8 cellular contexts compared by ENCODE assay signal in genomic region chr2:3461781-3462492, GRCh38. TPM values are rescaled to one million over a fixed set of nuclear protein-coding genes. Genes with fewer than 3 reads are reported as not detected.
A peak's percentile ranks its signal among the peaks of the same experiment; 100 is the strongest.
DNase-seq lines count a peak whose midpoint lies in the region; FAIRE-seq and TF ChIP-seq lines count a peak whose summit lies in the region.

No MANE protein-coding gene starts in this region.

- H3K9me3 ChIP-seq in Karpas-422 (ENCODE audit: low read length) (no peaks in the 10 kb centered on the region), SK-N-MC (ENCODE audit: low read depth, low read length) (no peaks in the 10 kb centered on the region), endothelial cell of umbilical vein (replicated peaks; ENCODE audit: control insufficient read depth, insufficient read depth, low read length) (no peaks in the 10 kb centered on the region)

- H4K20me1 ChIP-seq in Karpas-422 (ENCODE audit: insufficient read depth, low read depth, low read length) (no peaks in the 10 kb centered on the region), endothelial cell of umbilical vein (replicated peaks; ENCODE audit: control insufficient read depth, extremely low read depth, insufficient read depth, low read length) (no peaks in the 10 kb centered on the region)

- no TSS peak for BruUV-seq in endothelial cell of umbilical vein (replicated peaks; lab: Mats Ljungman, UMichigan)

- H3K27me3 ChIP-seq in Karpas-422 (ENCODE audit: low read length) (no peaks in the 10 kb centered on the region), endothelial cell of umbilical vein (ENCODE audit: control insufficient read depth in 2 of 2, insufficient read depth in 2 of 2, low read length in 2 of 2) (no peaks in the 10 kb centered on the region)

- intact Hi-C loops in endothelial cell of umbilical vein (cut with micrococcal nuclease) = loop anchor here (1.0 to 5.0 kb wide), 3 partner anchors 38 to 189 kb away; partner anchors contain the start of genes EIPR1 and TRAPPC12
- intact Hi-C loops in posterior vena cava (cut with DNase I) = no loop called here

- TF ChIP-seq CTCF in GM12865 (IDR thresholded peaks at IDR 0.05; ENCODE audit: insufficient read depth, low read depth, low read length, missing control alignments) = peak; percentile 89
- peak; percentile 51 to 77 for TF ChIP-seq CTCF in endothelial cell of umbilical vein (IDR thresholded peaks at IDR 0.05; ENCODE audit: extremely low read depth in 1 of 2, insufficient read depth in 1 of 2, low read depth in 1 of 2, low read length in 2 of 2)

- H2AFZ ChIP-seq in Karpas-422 (ENCODE audit: low read length) = no peak overlapping the region
- no peak overlapping the region for H2AFZ ChIP-seq in endothelial cell of umbilical vein (ENCODE audit: low read depth, low read length)

- H3K79me2 ChIP-seq in Karpas-422 (ENCODE audit: low read length) (no peaks in the 10 kb centered on the region), endothelial cell of umbilical vein (ENCODE audit: control insufficient read depth, insufficient read depth, low read length) (no peaks in the 10 kb centered on the region)

- peaks cover 7% of the 10 kb centered on the region for H3K36me3 ChIP-seq in Karpas-422 (ENCODE audit: insufficient read depth, low read length)
- no peaks in the 10 kb centered on the region; the same call in 1 of the 2 replicates for H3K36me3 ChIP-seq in SK-N-MC (ENCODE audit: insufficient read depth, low read length)
- H3K36me3 ChIP-seq in endothelial cell of umbilical vein (ENCODE audit: control insufficient read depth in 2 of 2, extremely low read depth in 1 of 2, insufficient read depth in 2 of 2, low read length in 2 of 2) = peaks cover under 1 to 16% of the 10 kb centered on the region in 2 experiments

- TF ChIP-seq POLR2A in endothelial cell of umbilical vein (IDR thresholded peaks at IDR 0.05; ENCODE audit: low read depth, low read length) = no peak

- H3K27ac ChIP-seq in Karpas-422 (ENCODE audit: low read length) (peak overlapping the region; percentile 90), SK-N-MC (peak overlapping the region; percentile 76), endothelial cell of umbilical vein (ENCODE audit: insufficient read depth, low read depth, low read length) (no peak overlapping the region)

- dilution Hi-C loops in endothelial cell of umbilical vein (cut with MboI; ENCODE audit: extremely low pct_ligation_motif_present, low sequenced_read_pairs) = no loop called here

- no peaks in the 10 kb centered on the region for H3K9me1 ChIP-seq in endothelial cell of umbilical vein (replicated peaks; ENCODE audit: control insufficient read depth, extremely low read depth, insufficient read depth, low read length)

- H3K4me1 ChIP-seq in Karpas-422 (ENCODE audit: low read length) (peaks cover 33% of the 10 kb centered on the region), endothelial cell of umbilical vein (ENCODE audit: control insufficient read depth, extremely low read depth, insufficient read depth, low read length) (no peaks in the 10 kb centered on the region)

- H3K9ac ChIP-seq in Karpas-422 (ENCODE audit: low read length) (peak overlapping the region; percentile 41), SK-N-MC (ENCODE audit: insufficient read length) (peak overlapping the region; percentile 64), endothelial cell of umbilical vein (replicated peaks; ENCODE audit: extremely low read depth, insufficient read depth, low read length) (no peak overlapping the region)

- CTCF ChIA-PET in endothelial cell of umbilical vein (lab: Charles Lee) = interaction anchor here (0.6 to 3.9 kb wide), 32 partner anchors 8 to 205 kb away, joined by 3 to 72 read pairs (median 5); partner anchors contain the start of gene TRAPPC12

- POLR2A ChIA-PET in endothelial cell of umbilical vein (lab: Charles Lee) = no interaction called here

- H3K4me2 ChIP-seq in Karpas-422 (ENCODE audit: low read depth, low read length, poor library complexity, severe bottlenecking) = peak overlapping the region; percentile 65
- H3K4me2 ChIP-seq in endothelial cell of umbilical vein (ENCODE audit: insufficient read depth, low read length) = no peak overlapping the region

- H3K4me3 ChIP-seq in GM12865 (ENCODE audit: low read depth, low read length) (peak overlapping the region; percentile 11; the same call in 1 of the 2 replicates), Karpas-422 (ENCODE audit: low read length) (peak overlapping the region; percentile 47; the same call in 1 of the 2 replicates), SK-N-MC (peak overlapping the region; percentile 62), endothelial cell of umbilical vein (replicated peaks in 1 of 3; ENCODE audit: insufficient read depth in 1 of 3, low read depth in 1 of 3, low read length in 3 of 3) (no peak overlapping the region)

- DNase-seq in AG20443 (ENCODE audit: low spot score) (peak; percentile 66), GM12865 (ENCODE audit: low read depth) (peak; percentile 82), HCEC 1CT (peak; percentile 35), Karpas-422 (peak; percentile 92), SK-N-MC (ENCODE audit: low read depth, low spot score) (peak; percentile 42), endothelial cell of umbilical vein (ENCODE audit: low read depth, low spot score) (peak; percentile 58), myocyte (ENCODE audit: low read depth) (peak; percentile 77), posterior vena cava (ENCODE audit: low spot score) (no peak)

- no peaks in the 10 kb centered on the region for H3K9me2 ChIP-seq in Karpas-422 (replicated peaks; ENCODE audit: insufficient read depth, low read length)

- peak; percentile 78 for FAIRE-seq in endothelial cell of umbilical vein (lab: Jason Lieb, UNC)

TF ChIP-seq in endothelial cell of umbilical vein, 7 proteins besides CTCF, POLR2A, EP300 and RAD21:
- TF ChIP-seq FOS (IDR thresholded peaks at IDR 0.05; ENCODE audit: borderline replicate concordance, insufficient read depth, low read length) (no peak), POLR2AphosphoS5 (IDR thresholded peaks at IDR 0.05; ENCODE audit: insufficient read depth, low read depth, low read length) (no peak), JUN (IDR thresholded peaks at IDR 0.05; ENCODE audit: borderline replicate concordance, insufficient read depth, insufficient read length, low read depth) (no peak), EZH2 (IDR thresholded peaks at IDR 0.05; ENCODE audit: borderline replicate concordance, low read depth, low read length, severe bottlenecking) (no peak), MAX (IDR thresholded peaks at IDR 0.05; ENCODE audit: insufficient read depth, insufficient read length) (no peak), GATA2 (IDR thresholded peaks at IDR 0.05; ENCODE audit: insufficient read depth, insufficient read length, low read depth, low read length) (no peak), MYC (IDR thresholded peaks at IDR 0.05; ENCODE audit: low read depth, low read length) (no peak)

RNA-seq across cellular contexts. Expression of gene ADI1, which starts 57.4 kb away (rescaled TPM):
- total RNA-seq in Karpas-422 (2014; rRNA removed; shearing (Covaris generic); ENCODE audit: low replicate concordance) = 68.6 and 74.0 TPM in 2 replicates
- total RNA-seq in endothelial cell of umbilical vein (42.6 and 49.7 TPM in 2 replicates), myocyte (39.9 and 44.4 TPM in 2 replicates), posterior vena cava (10 to 100 TPM; 29.5 to 43.2 TPM)
- 30.5 and 38.6 TPM in 2 replicates for polyA plus RNA-seq in endothelial cell of umbilical vein
- polyA plus RNA-seq in endothelial cell of umbilical vein (2011; cell fraction: cytosol; rRNA removed) = 53.2 and 62.1 TPM in 2 replicates
- 39.2 and 42.6 TPM in 2 replicates for polyA plus RNA-seq in endothelial cell of umbilical vein (2011; cell fraction: nucleus; rRNA removed)
- 44.9 and 57.0 TPM in 2 replicates for polyA plus RNA-seq in endothelial cell of umbilical vein (2012)
- 23.4 and 25.1 TPM in 2 replicates for polyA minus RNA-seq in endothelial cell of umbilical vein
- polyA minus RNA-seq in endothelial cell of umbilical vein (2011; cell fraction: cytosol; rRNA and poly(A)+ RNA removed) = 29.7 TPM
- polyA minus RNA-seq in endothelial cell of umbilical vein (2011; cell fraction: nucleus; rRNA and poly(A)+ RNA removed) = 12.2 and 17.3 TPM in 2 replicates
- polyA plus RNA-seq in myocyte (2012) = 34.3 TPM

Comparison
In these comparisons a context has a peak if more than half of its experiments do, and no peak if none do; other contexts are left out.
1. H3K4me3 ChIP-seq: peak in GM12865 (single experiment), Karpas-422 (single experiment) and SK-N-MC (single experiment); none in endothelial cell of umbilical vein (0 of 3).